ENCODE assay signal across 27 cellular contexts in genomic region chr12:115257791-115258190, GRCh38.
A peak's percentile ranks its signal among the peaks of the same experiment; 100 is the strongest.
DNase-seq lines count a peak whose midpoint lies in the region; ATAC-seq, FAIRE-seq and TF ChIP-seq lines count a peak whose summit lies in the region.
"Had no signal": no experiment of that assay in that cellular context is flagged by ENCODE, and none has a peak within 500 bp of the region (broad histone marks: within the 10 kb centered on the region; RNA-seq: fewer than 3 reads in every experiment).

No MANE protein-coding gene starts in this region.

- H3K4me3 Mint-ChIP-seq in T-cell = no peak overlapping the region
- H3K4me3 Mint-ChIP-seq: activated naive CD4-positive, alpha-beta T cell treated with anti-CD3 and anti-CD28 coated beads, Interleukin-2, amount 50 U/mL, for 24 hours; activated T-cell treated with anti-CD3 and anti-CD28 coated beads, Interleukin-2, amount 50 U/mL, for 72 hours; natural killer cell treated with Interleukin-12 subunit alpha and Interleukin-12 subunit beta and Interleukin-15 and Interleukin-18, amount 100 ng/mL, for 72 hours had no signal

- H3K4me1 ChIP-seq in small intestine (ENCODE audit: control insufficient read depth in 2 of 2, insufficient read depth in 1 of 2, low read depth in 1 of 2, low read length in 1 of 2) (peaks cover 2 to 12% of the 10 kb centered on the region in 2 donors), HepG2 (ENCODE audit: insufficient read depth, low read length) (peaks cover 31% of the 10 kb centered on the region)
- H3K4me1 ChIP-seq: body of pancreas, esophagus muscularis mucosa had no signal

- no peaks in the 10 kb centered on the region for H4K20me1 ChIP-seq in HepG2 (ENCODE audit: insufficient read depth, low read length)

- H3K9me3 Mint-ChIP-seq in T-cell = peaks cover 0 to 7% (median under 1%) of the 10 kb centered on the region in 3 donors
- H3K9me3 Mint-ChIP-seq: activated naive CD4-positive, alpha-beta T cell treated with anti-CD3 and anti-CD28 coated beads, Interleukin-2, amount 50 U/mL, for 24 hours had no signal

- H3K36me3 ChIP-seq in small intestine (ENCODE audit: control insufficient read depth in 2 of 2, insufficient read depth in 2 of 2, low read length in 2 of 2) (no peaks in the 10 kb centered on the region), HepG2 (replicated peaks in 1 of 2; ENCODE audit: control insufficient read depth in 1 of 2, insufficient read depth in 2 of 2, low read length in 2 of 2) (no peaks in the 10 kb centered on the region)
- H3K36me3 ChIP-seq: BE2C, esophagus muscularis mucosa had no signal

- TF ChIP-seq RAD21 in HepG2 (CRISPR knock-in tag; IDR thresholded peaks at IDR 0.05) = no peak

- H3K79me2 ChIP-seq in HepG2 (ENCODE audit: insufficient read depth, low read length) = no peaks in the 10 kb centered on the region
- H3K79me2 ChIP-seq: hepatocyte had no signal

- H3K9me3 ChIP-seq in small intestine (ENCODE audit: control insufficient read depth, low read depth) (no peaks in the 10 kb centered on the region), HepG2 (ENCODE audit: low read length) (no peaks in the 10 kb centered on the region)
- H3K9me3 ChIP-seq: BE2C, body of pancreas, esophagus muscularis mucosa had no signal

- H3K27ac ChIP-seq in small intestine (ENCODE audit: low read depth in 1 of 2, low read length in 1 of 2) (no peak overlapping the region), HepG2 (ENCODE audit: extremely low read length, insufficient read depth, low read length) (no peak overlapping the region)
- H3K27ac ChIP-seq: body of pancreas, esophagus muscularis mucosa, hepatocyte had no signal

- no peak overlapping the region for H3K27ac Mint-ChIP-seq in T-cell
- H3K27ac Mint-ChIP-seq: activated naive CD4-positive, alpha-beta T cell treated with anti-CD3 and anti-CD28 coated beads, Interleukin-2, amount 50 U/mL, for 24 hours; activated T-cell treated with anti-CD3 and anti-CD28 coated beads, Interleukin-2, amount 50 U/mL, for 72 hours; natural killer cell treated with Interleukin-12 subunit alpha and Interleukin-12 subunit beta and Interleukin-15 and Interleukin-18, amount 100 ng/mL, for 72 hours had no signal

- no peaks in the 10 kb centered on the region for H3K27me3 ChIP-seq in small intestine (ENCODE audit: control insufficient read depth in 2 of 2, insufficient read depth in 2 of 2, low read length in 2 of 2)
- no peaks in the 10 kb centered on the region; a peak in 1 of 5 replicates for H3K27me3 ChIP-seq in HepG2 (ENCODE audit: control insufficient read depth in 1 of 2, insufficient read depth in 2 of 2, low read length in 2 of 2)
- H3K27me3 ChIP-seq: BE2C, body of pancreas, esophagus muscularis mucosa, hepatocyte had no signal

- no peak for TF ChIP-seq POLR2A in HepG2 (IDR thresholded peaks at IDR 0.05; ENCODE audit: insufficient read depth in 1 of 2, low read depth in 2 of 2, low read length in 2 of 2)

- H3K4me2 ChIP-seq in HepG2 (ENCODE audit: low read depth, low read length) = no peak overlapping the region
- H3K4me2 ChIP-seq: hepatocyte had no signal

- intact Hi-C loops in HepG2 (cut with micrococcal nuclease; ENCODE audit: unreplicated experiment) = no loop called here

- no peaks in the 10 kb centered on the region for H3K36me3 Mint-ChIP-seq in T-cell
- H3K36me3 Mint-ChIP-seq: activated naive CD4-positive, alpha-beta T cell treated with anti-CD3 and anti-CD28 coated beads, Interleukin-2, amount 50 U/mL, for 24 hours; natural killer cell treated with Interleukin-12 subunit alpha and Interleukin-12 subunit beta and Interleukin-15 and Interleukin-18, amount 100 ng/mL, for 72 hours had no signal

- no TSS peak for BruUV-seq in HepG2 (replicated peaks; lab: Mats Ljungman, UMichigan)

- POLR2A ChIA-PET in HepG2 (lab: Yijun Ruan, JAX) (no interaction called here), T-cell (lab: Charles Lee) (no interaction called here)

- ATAC-seq in HepG2 (no peak), T-cell (replicated peaks in 1 of 4) (no peak)
- ATAC-seq: activated T-cell treated with anti-CD3 and anti-CD28 coated beads, Interleukin-2, amount 50 U/mL, for 72 hours; body of pancreas; GM12878; natural killer cell treated with Interleukin-12 subunit alpha and Interleukin-12 subunit beta and Interleukin-15 and Interleukin-18, amount 100 ng/mL, for 72 hours had no signal

- H3K4me1 Mint-ChIP-seq in T-cell = no peaks in the 10 kb centered on the region
- H3K4me1 Mint-ChIP-seq: activated naive CD4-positive, alpha-beta T cell treated with anti-CD3 and anti-CD28 coated beads, Interleukin-2, amount 50 U/mL, for 24 hours had no signal

- H3K27me3 Mint-ChIP-seq in T-cell = no peaks in the 10 kb centered on the region
- H3K27me3 Mint-ChIP-seq: activated naive CD4-positive, alpha-beta T cell treated with anti-CD3 and anti-CD28 coated beads, Interleukin-2, amount 50 U/mL, for 24 hours; natural killer cell treated with Interleukin-12 subunit alpha and Interleukin-12 subunit beta and Interleukin-15 and Interleukin-18, amount 100 ng/mL, for 72 hours had no signal

- no peak for TF ChIP-seq CTCF in HepG2 (CRISPR knock-in tag; IDR thresholded peaks at IDR 0.05)

- H3K4me3 ChIP-seq in small intestine (ENCODE audit: low read depth in 1 of 2, low read length in 2 of 2) (no peak overlapping the region), HepG2 (replicated peaks in 1 of 3; ENCODE audit: insufficient read depth in 1 of 3, low read depth in 2 of 3, low read length in 3 of 3) (no peak overlapping the region)
- H3K4me3 ChIP-seq: body of pancreas, esophagus muscularis mucosa, GM12878, hepatocyte, skin epidermis had no signal

- in situ Hi-C loops in HepG2 (cut with HindIII; ENCODE audit: extremely low pct_ligation_motif_present, low pct_unique_long_range_greater_than_20kb) = no loop called here

- CTCF ChIA-PET in HepG2 (lab: Yijun Ruan, JAX; ENCODE audit: low intra/inter-chr PET ratio, low total read pairs) = no interaction called here
- CTCF ChIA-PET in T-cell (lab: Charles Lee) = no interaction called here

- no peak for TF ChIP-seq EP300 in HepG2 (IDR thresholded peaks at IDR 0.05; ENCODE audit: low read depth in 2 of 2, low read length in 2 of 2)
- TF ChIP-seq EP300 in HepG2 (CRISPR knock-in tag; IDR thresholded peaks at IDR 0.05; ENCODE audit: borderline replicate concordance) = no peak

- no peak overlapping the region for H3K9ac ChIP-seq in HepG2 (ENCODE audit: insufficient read depth, low read depth, low read length)

- no peak for FAIRE-seq in small intestine (lab: Jason Lieb, UNC)
- FAIRE-seq in HepG2 (lab: Jason Lieb, UNC) = no peak
- FAIRE-seq: G401.6, GM12878, urothelium cell line had no signal

- peak; percentile 83 for DNase-seq in HCEC 1CT
- peak; percentile 2 for DNase-seq in SW480 (ENCODE audit: low spot score)
- peak; percentile 3 for DNase-seq in fibroblast of peridontal ligament (ENCODE audit: extremely low read depth)
- peak; percentile 59 for DNase-seq in small intestine
- no peak for DNase-seq in NCI-H1436 treated with DMSO at 0.1 percent for 48 hours (lab: John Stamatoyannopoulos, UW)
- no peak for DNase-seq in HepG2 (ENCODE audit: low spot score)
- DNase-seq in T-cell = no peak
- DNase-seq: activated CD4-positive, CD25-positive, alpha-beta regulatory T cell; activated CD8-positive, alpha-beta memory T cell treated with anti-CD3 and anti-CD28 coated beads for 24 hours; activated T-cell treated with anti-CD3 and anti-CD28 coated beads, Interleukin-2, amount 50 U/mL, for 72 hours; BE2C; body of pancreas; islet precursor cell; KG1; mesendoderm; NCI-H1048; NCI-H2107; NCI-H524 treated with DMSO at 0.1 percent for 48 hours; stimulated activated CD4-positive, alpha-beta T cell treated with anti-CD3 and anti-CD28 coated beads, Interleukin-4, amount 100 ng/mL, for 24 hours had no signal

- WGBS in small intestine, 3 donors = 39 to 75% (median 58%) methylated on average over 2 of the region's 2 CpGs
- WGBS in HepG2 (ENCODE audit: low lambda C conversion rate) = 68% methylated on average over 2 of the region's 2 CpGs

- H2AFZ ChIP-seq in HepG2 (ENCODE audit: low read length) = no peak overlapping the region
- H2AFZ ChIP-seq: hepatocyte had no signal

TF ChIP-seq in HepG2, 621 proteins besides CTCF, POLR2A, EP300 and RAD21:
- TF ChIP-seq ZNF557 (CRISPR knock-in tag; IDR thresholded peaks at IDR 0.05) (no peak), MYC (CRISPR knock-in tag; IDR thresholded peaks at IDR 0.05; ENCODE audit: borderline replicate concordance) (no peak), ZNF263 (CRISPR knock-in tag; IDR thresholded peaks at IDR 0.05) (no peak), FOXP4 (CRISPR knock-in tag; IDR thresholded peaks at IDR 0.05) (no peak), ZNF317 (CRISPR knock-in tag; IDR thresholded peaks at IDR 0.05) (no peak), ZNF138 (CRISPR knock-in tag; IDR thresholded peaks at IDR 0.05; ENCODE audit: low read depth) (no peak), TOPORS (CRISPR knock-in tag; IDR thresholded peaks at IDR 0.05) (no peak), ZFP36L1 (CRISPR knock-in tag; IDR thresholded peaks at IDR 0.05) (no peak)
TF ChIP-seq in HepG2: peak in this region for 0.

Comparison
In these comparisons a context has a peak if more than half of its experiments do, and no peak if none do; other contexts are left out.
1. DNase-seq: peak in HCEC 1CT (single experiment), SW480 (single experiment), fibroblast of peridontal ligament (single experiment) and small intestine (single experiment); none in NCI-H1436 treated with DMSO at 0.1 percent for 48 hours (single experiment), HepG2 (single experiment) and T-cell (0 of 34).